In genomic region chr22:50243704-50244419, GRCh38 we compare ENCODE assay signal across 1 cellular context.
TF ChIP-seq lines count a peak whose summit lies in the region.

No MANE protein-coding gene starts in this region.

TF ChIP-seq in endothelial cell of umbilical vein, 7 proteins besides CTCF, POLR2A, EP300 and RAD21 (continued from another document):
- TF ChIP-seq POLR2AphosphoS5 (IDR thresholded peaks at IDR 0.05; ENCODE audit: insufficient read depth, low read depth, low read length) (no peak), FOS (IDR thresholded peaks at IDR 0.05; ENCODE audit: borderline replicate concordance, insufficient read depth, low read length) (no peak), JUN (IDR thresholded peaks at IDR 0.05; ENCODE audit: borderline replicate concordance, insufficient read depth, insufficient read length, low read depth) (no peak), GATA2 (IDR thresholded peaks at IDR 0.05; ENCODE audit: insufficient read depth, insufficient read length, low read depth, low read length) (no peak)
